In genomic region chr15:82750831-82751181, GRCh38 we compare ENCODE assay signal across 9 cellular contexts. TPM values are rescaled to one million over a fixed set of nuclear protein-coding genes. Genes with fewer than 3 reads are reported as not detected.
DNase-seq lines count a peak whose midpoint lies in the region; ATAC-seq lines count a peak whose summit lies in the region.
"Had no signal": no experiment of that assay in that cellular context is flagged by ENCODE, and none has a peak within 500 bp of the region (broad histone marks: within the 10 kb centered on the region; RNA-seq: fewer than 3 reads in every experiment).

No MANE protein-coding gene starts in this region.

- peak overlapping the region; percentile 64 for H3K9ac ChIP-seq in ES-I3 (ENCODE audit: low read depth, low read length)
- peak overlapping the region; percentile 89 for H3K9ac ChIP-seq in HUES6 (ENCODE audit: low read length)
- H3K9ac ChIP-seq in iPS-15b (ENCODE audit: low read depth, low read length), result peak overlapping the region; percentile 29

- peak overlapping the region; percentile 99 for H3K4me3 Mint-ChIP-seq in activated naive CD8-positive, alpha-beta T cell treated with anti-CD3 and anti-CD28 coated beads, Interleukin-2, amount 10 ng/mL, durations not matched to agents 7 days and 5 days
- H3K4me3 Mint-ChIP-seq in stimulated activated effector memory CD8-positive, alpha-beta T cell treated with anti-CD3 and anti-CD28 coated beads, Interleukin-12 subunit alpha, Interleukin-12 subunit beta, amount 100 ng/mL, for 72 hours, result peak overlapping the region; percentile 91

- peak overlapping the region; percentile 95 for H3K27ac Mint-ChIP-seq in activated naive CD8-positive, alpha-beta T cell treated with anti-CD3 and anti-CD28 coated beads, Interleukin-2, amount 10 ng/mL, durations not matched to agents 7 days and 5 days
- H3K27ac Mint-ChIP-seq in stimulated activated effector memory CD8-positive, alpha-beta T cell treated with anti-CD3 and anti-CD28 coated beads, Interleukin-12 subunit alpha, Interleukin-12 subunit beta, amount 100 ng/mL, for 72 hours, result peak overlapping the region; percentile 95

- H3K9me3 ChIP-seq in ES-I3 (ENCODE audit: control insufficient read depth, insufficient read depth, low read length) (no peaks in the 10 kb centered on the region), HUES6 (ENCODE audit: control insufficient read depth, insufficient read depth, low read depth, low read length) (no peaks in the 10 kb centered on the region), iPS-15b (ENCODE audit: control insufficient read depth, insufficient read depth, low read length) (no peaks in the 10 kb centered on the region)

- ATAC-seq in GM21447 (IDR thresholded peaks at IDR 0.05; ENCODE audit: unreplicated experiment), result peak; percentile 34
- peak; percentile 43 for ATAC-seq in activated naive CD8-positive, alpha-beta T cell treated with anti-CD3 and anti-CD28 coated beads, Interleukin-2, amount 10 ng/mL, durations not matched to agents 7 days and 5 days (ENCODE audit: low read depth)
- peak; percentile 52 for ATAC-seq in stimulated activated effector memory CD8-positive, alpha-beta T cell treated with anti-CD3 and anti-CD28 coated beads, Interleukin-12 subunit alpha, Interleukin-12 subunit beta, amount 100 ng/mL, for 72 hours

- no peak overlapping the region for H3K27ac ChIP-seq in HUES6 (ENCODE audit: low read depth, low read length)

- no peak for DNase-seq in activated naive CD8-positive, alpha-beta T cell treated with anti-CD3 and anti-CD28 coated beads, Interleukin-2, amount 10 ng/mL, durations not matched to agents 7 days and 5 days
- DNase-seq in stimulated activated effector memory CD8-positive, alpha-beta T cell treated with anti-CD3 and anti-CD28 coated beads, Interleukin-12 subunit alpha, Interleukin-12 subunit beta, amount 100 ng/mL, for 72 hours (ENCODE audit: low spot score in 2 of 2), result no peak
- DNase-seq in foreskin melanocyte (no peak), GOT3 (lab: John Stamatoyannopoulos, UW) (no peak)

- H3K27me3 ChIP-seq in HUES6 (ENCODE audit: control insufficient read depth, insufficient read depth, low read length) (no peaks in the 10 kb centered on the region), iPS-15b (ENCODE audit: control insufficient read depth, insufficient read depth, low read length) (no peaks in the 10 kb centered on the region)

- peaks cover 27% of the 10 kb centered on the region for H3K4me1 Mint-ChIP-seq in activated naive CD8-positive, alpha-beta T cell treated with anti-CD3 and anti-CD28 coated beads, Interleukin-2, amount 10 ng/mL, durations not matched to agents 7 days and 5 days
- H3K4me1 Mint-ChIP-seq in stimulated activated effector memory CD8-positive, alpha-beta T cell treated with anti-CD3 and anti-CD28 coated beads, Interleukin-12 subunit alpha, Interleukin-12 subunit beta, amount 100 ng/mL, for 72 hours, result peaks cover 47% of the 10 kb centered on the region

- no peaks in the 10 kb centered on the region for H3K9me3 Mint-ChIP-seq in activated naive CD8-positive, alpha-beta T cell treated with anti-CD3 and anti-CD28 coated beads, Interleukin-2, amount 10 ng/mL, durations not matched to agents 7 days and 5 days
- no peaks in the 10 kb centered on the region for H3K9me3 Mint-ChIP-seq in stimulated activated effector memory CD8-positive, alpha-beta T cell treated with anti-CD3 and anti-CD28 coated beads, Interleukin-12 subunit alpha, Interleukin-12 subunit beta, amount 100 ng/mL, for 72 hours

- H3K4me1 ChIP-seq in ES-I3 (ENCODE audit: insufficient read depth, low read length) (peaks cover 7% of the 10 kb centered on the region), HUES6 (ENCODE audit: control insufficient read depth, insufficient read depth, low read length) (peaks cover 11% of the 10 kb centered on the region), iPS-15b (ENCODE audit: control insufficient read depth, insufficient read depth, low read length) (peaks cover 2% of the 10 kb centered on the region)

- POLR2A ChIA-PET in activated naive CD8-positive, alpha-beta T cell treated with anti-CD3 and anti-CD28 coated beads, Interleukin-2, amount 10 ng/mL, durations not matched to agents 7 days and 5 days (lab: Charles Lee), result interaction anchor here (0.6 to 4.2 kb wide), 9 partner anchors 10 to 316 kb away, joined by 3 to 26 read pairs (median 3); partner anchors contain the start of genes BTBD1, RAMAC, RPS17 and WHAMM

- H3K27me3 Mint-ChIP-seq in activated naive CD8-positive, alpha-beta T cell treated with anti-CD3 and anti-CD28 coated beads, Interleukin-2, amount 10 ng/mL, durations not matched to agents 7 days and 5 days, result no peaks in the 10 kb centered on the region

- H3K36me3 Mint-ChIP-seq in activated naive CD8-positive, alpha-beta T cell treated with anti-CD3 and anti-CD28 coated beads, Interleukin-2, amount 10 ng/mL, durations not matched to agents 7 days and 5 days, result peaks cover 16% of the 10 kb centered on the region
- H3K36me3 Mint-ChIP-seq in stimulated activated effector memory CD8-positive, alpha-beta T cell treated with anti-CD3 and anti-CD28 coated beads, Interleukin-12 subunit alpha, Interleukin-12 subunit beta, amount 100 ng/mL, for 72 hours, result peaks cover 60% of the 10 kb centered on the region

- H3K4me3 ChIP-seq in HUES6 (ENCODE audit: low read depth, low read length) (peak overlapping the region; percentile 86), iPS-15b (ENCODE audit: low read depth, low read length) (peak overlapping the region; percentile 76)

- H3K36me3 ChIP-seq in ES-I3 (ENCODE audit: insufficient read depth, low read length), result peaks cover 12% of the 10 kb centered on the region
- H3K36me3 ChIP-seq in HUES6 (ENCODE audit: control insufficient read depth, insufficient read depth, low read length), result peaks cover 21% of the 10 kb centered on the region
- H3K36me3 ChIP-seq in iPS-15b (ENCODE audit: control insufficient read depth, insufficient read depth, low read length), result peaks cover 3% of the 10 kb centered on the region

RNA-seq across cellular contexts. Expression of gene AP3B2, which starts 41.1 kb away (rescaled TPM):
- under 1 TPM in 1 of 2 experiments, not detected in 1; 0.17 TPM for total RNA-seq in activated naive CD8-positive, alpha-beta T cell treated with anti-CD3 and anti-CD28 coated beads, Interleukin-2, amount 10 ng/mL, durations not matched to agents 7 days and 5 days

RNA-seq across cellular contexts. Expression of gene FSD2, which starts 55.1 kb away (rescaled TPM):
- not detected for total RNA-seq in activated naive CD8-positive, alpha-beta T cell treated with anti-CD3 and anti-CD28 coated beads, Interleukin-2, amount 10 ng/mL, durations not matched to agents 7 days and 5 days
- total RNA-seq: subcutaneous adipose tissue had no signal

RNA-seq across cellular contexts. Expression of gene WHAMM, which starts 58.6 kb away (rescaled TPM):
- total RNA-seq in activated naive CD8-positive, alpha-beta T cell treated with anti-CD3 and anti-CD28 coated beads, Interleukin-2, amount 10 ng/mL, durations not matched to agents 7 days and 5 days, result 10 to 100 TPM; 18.1 to 18.2 TPM

Comparison
In these comparisons a context has a peak if more than half of its experiments do, and no peak if none do; other contexts are left out.
1. H3K9ac ChIP-seq: peak in every context shown above with its lines; median percentile 89 in HUES6; 64 in ES-I3; 29 in iPS-15b.